24 cellular contexts compared by ENCODE assay signal in genomic region chr1:101907264-101907663, GRCh38.
"Had no signal": no experiment of that assay in that cellular context is flagged by ENCODE, and none has a peak within 500 bp of the region (broad histone marks: within the 10 kb centered on the region; RNA-seq: fewer than 3 reads in every experiment).

No MANE protein-coding gene starts in this region.

- H3K9me3 ChIP-seq: heart right ventricle, lower lobe of right lung, thoracic aorta had no signal

- H3K4me3 Mint-ChIP-seq: activated CD8-positive, alpha-beta T cell treated with anti-CD3 and anti-CD28 coated beads, Interleukin-2, amount 10 ng/mL, durations not matched to agents 7 days and 5 days; activated T-helper 1 cell treated with anti-CD3 and anti-CD28 coated beads, Interleukin-12 subunit alpha, Interleukin-12 subunit beta, Interleukin-2, Interleukin-4 antibody, amounts not matched to agents 30 ng/mL and 10 ng/mL and 1 ng/mL, durations not matched to agents 14 hours and 24 hours and 36 hours; brain; dendritic cell treated with granulocyte-macrophage colony-stimulating factor and Interleukin-4, amounts not matched to agents 40 ng/mL and 50 ng/mL, for 4 days; immature natural killer cell; naive B cell; type B pancreatic cell had no signal

- H3K27me3 ChIP-seq: heart right ventricle had no signal

- H3K27ac Mint-ChIP-seq: activated CD8-positive, alpha-beta T cell treated with anti-CD3 and anti-CD28 coated beads, Interleukin-2, amount 10 ng/mL, durations not matched to agents 7 days and 5 days; activated naive CD4-positive, alpha-beta T cell treated with anti-CD3 and anti-CD28 coated beads, Interleukin-2, amount 50 U/mL, for 72 hours; activated T-helper 1 cell treated with anti-CD3 and anti-CD28 coated beads, Interleukin-12 subunit alpha, Interleukin-12 subunit beta, Interleukin-2, Interleukin-4 antibody, amounts not matched to agents 30 ng/mL and 10 ng/mL and 1 ng/mL, durations not matched to agents 14 hours and 24 hours and 36 hours; brain; dendritic cell treated with granulocyte-macrophage colony-stimulating factor and Interleukin-4, amounts not matched to agents 40 ng/mL and 50 ng/mL, for 4 days; immature natural killer cell; naive B cell; type B pancreatic cell had no signal

- ATAC-seq: activated CD8-positive, alpha-beta T cell treated with anti-CD3 and anti-CD28 coated beads, Interleukin-2, amount 10 ng/mL, durations not matched to agents 7 days and 5 days; activated naive CD4-positive, alpha-beta T cell treated with anti-CD3 and anti-CD28 coated beads, Interleukin-2, amount 50 U/mL, for 72 hours; heart right ventricle; left lobe of liver; lower lobe of right lung; right cardiac atrium had no signal

- H3K79me2 ChIP-seq: parathyroid adenoma had no signal

- H3K27ac ChIP-seq: heart right ventricle, lower lobe of right lung, parathyroid adenoma, thoracic aorta, VCaP had no signal

- H3K27me3 Mint-ChIP-seq: brain; dendritic cell treated with granulocyte-macrophage colony-stimulating factor and Interleukin-4, amounts not matched to agents 40 ng/mL and 50 ng/mL, for 4 days; naive B cell; type B pancreatic cell had no signal

- H3K4me1 ChIP-seq: heart right ventricle, lower lobe of right lung, parathyroid adenoma had no signal

- H2AFZ ChIP-seq: parathyroid adenoma had no signal

- FAIRE-seq: endometrium had no signal

- DNase-seq: activated CD4-positive, alpha-beta T cell treated with anti-CD3 and anti-CD28 coated beads, Interleukin-2, amount 50 U/mL, for 1 hour; activated CD4-positive, CD25-positive, alpha-beta regulatory T cell treated with anti-CD3 and anti-CD28 coated beads, Interleukin-2, amount 50 U/mL, for 72 hours; activated CD8-positive, alpha-beta T cell treated with anti-CD3 and anti-CD28 coated beads, Interleukin-2, amount 10 ng/mL, durations not matched to agents 7 days and 5 days; activated gamma-delta T cell treated with Interleukin-2 at 50 U/mL for 16 hours; aorta; effector CD4-positive, alpha-beta T cell; heart right ventricle; immature natural killer cell; lower lobe of right lung; naive B cell; nucleus accumbens; right cardiac atrium; stimulated activated CD4-positive, alpha-beta T cell treated with anti-CD3 and anti-CD28 coated beads, Interleukin-4, amount 100 ng/mL, for 24 hours; stimulated activated naive CD4-positive, alpha-beta T cell treated with Interleukin-2 at 50 U/mL for 16 hours had no signal

- H3K4me1 Mint-ChIP-seq: immature natural killer cell, naive B cell had no signal

- H3K9ac ChIP-seq: parathyroid adenoma had no signal

- H3K4me3 ChIP-seq: heart right ventricle, lower lobe of right lung, thoracic aorta had no signal

- H3K9me3 Mint-ChIP-seq: activated naive CD4-positive, alpha-beta T cell treated with anti-CD3 and anti-CD28 coated beads, Interleukin-2, amount 50 U/mL, for 72 hours; activated T-helper 1 cell treated with anti-CD3 and anti-CD28 coated beads, Interleukin-12 subunit alpha, Interleukin-12 subunit beta, Interleukin-2, Interleukin-4 antibody, amounts not matched to agents 30 ng/mL and 10 ng/mL and 1 ng/mL, durations not matched to agents 14 hours and 24 hours and 36 hours; brain; dendritic cell treated with granulocyte-macrophage colony-stimulating factor and Interleukin-4, amounts not matched to agents 40 ng/mL and 50 ng/mL, for 4 days; type B pancreatic cell had no signal

- H3K36me3 Mint-ChIP-seq: activated naive CD4-positive, alpha-beta T cell treated with anti-CD3 and anti-CD28 coated beads, Interleukin-2, amount 50 U/mL, for 72 hours; brain; immature natural killer cell; naive B cell; type B pancreatic cell had no signal

- H3K36me3 ChIP-seq: heart right ventricle, lower lobe of right lung, thoracic aorta had no signal
